ENCODE assay signal across 22 cellular contexts in the genomic region with DNA sequence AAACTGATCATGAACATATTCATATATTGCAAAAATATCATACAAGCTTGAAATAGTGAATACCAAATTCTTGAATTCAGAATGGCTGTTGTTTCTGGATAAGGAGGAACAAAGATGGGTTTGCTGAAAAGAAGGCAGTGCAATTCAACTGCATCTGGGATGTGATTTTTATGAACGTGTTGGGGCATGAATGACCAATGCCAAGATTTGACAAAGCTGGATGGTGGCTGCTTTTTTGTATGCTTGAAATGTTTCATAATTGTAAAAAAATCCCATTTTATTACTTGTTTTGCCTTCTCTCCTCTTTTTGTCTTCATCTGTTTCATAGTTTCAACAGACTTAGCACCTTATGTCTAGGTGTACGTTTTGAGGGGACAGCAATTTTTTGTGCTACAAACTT. TPM values are rescaled to one million over a fixed set of nuclear protein-coding genes. Genes with fewer than 3 reads are reported as not detected.
DNase-seq lines count a peak whose midpoint lies in the region; ATAC-seq and TF ChIP-seq lines count a peak whose summit lies in the region.
"Had no signal": no experiment of that assay in that cellular context is flagged by ENCODE, and none has a peak within 500 bp of the region (broad histone marks: within the 10 kb centered on the region; RNA-seq: fewer than 3 reads in every experiment).

No MANE protein-coding gene starts in this region.

- intact Hi-C loops in mucosa of descending colon (cut with DNase I, micrococcal nuclease), result no loop called here

- no peak for TF ChIP-seq CTCF in GM23338 (conservative IDR thresholded peaks at IDR 0.05; ENCODE audit: low read depth in 2 of 2)
- TF ChIP-seq CTCF in RWPE1 (conservative IDR thresholded peaks at IDR 0.05; ENCODE audit: low read depth), result no peak
- TF ChIP-seq CTCF in epithelial cell of esophagus (IDR thresholded peaks at IDR 0.05; ENCODE audit: insufficient read depth, low read depth, low read length, missing control alignments), result no peak
- no peak for TF ChIP-seq CTCF in liver (IDR thresholded peaks at IDR 0.05; ENCODE audit: low read depth, low read length, missing input control)
- no peak for TF ChIP-seq CTCF in mucosa of descending colon (IDR thresholded peaks at IDR 0.05)

- no peak overlapping the region for H3K27ac Mint-ChIP-seq in GM23338
- no peak overlapping the region for H3K27ac Mint-ChIP-seq in activated T-cell treated with anti-CD3 and anti-CD28 coated beads, Interleukin-2, amount 50 U/mL, for 24 hours
- H3K27ac Mint-ChIP-seq: T-cell had no signal

- ATAC-seq in GM23338 (no peak), mucosa of descending colon (no peak), GM21619 (IDR thresholded peaks at IDR 0.05; ENCODE audit: unreplicated experiment) (no peak)
- ATAC-seq: T-cell had no signal

- no peak overlapping the region for H3K4me2 ChIP-seq in GM23338

- no peak overlapping the region for H3K9ac ChIP-seq in liver (ENCODE audit: low read depth in 1 of 2, low read length in 2 of 2)

- no peaks in the 10 kb centered on the region for H3K36me3 Mint-ChIP-seq in GM23338 (ENCODE audit: low read depth)
- no peaks in the 10 kb centered on the region for H3K36me3 Mint-ChIP-seq in activated T-cell treated with anti-CD3 and anti-CD28 coated beads, Interleukin-2, amount 50 U/mL, for 24 hours (ENCODE audit: low read depth)
- H3K36me3 Mint-ChIP-seq: T-cell had no signal

- no peaks in the 10 kb centered on the region for H4K20me1 ChIP-seq in GM23338 (replicated peaks; ENCODE audit: insufficient read depth)

- H3K27me3 ChIP-seq in GM23338 (ENCODE audit: insufficient read depth), result no peaks in the 10 kb centered on the region
- H3K27me3 ChIP-seq in liver (ENCODE audit: control insufficient read depth in 4 of 4, insufficient read depth in 4 of 4, low read length in 3 of 4), result no peaks in the 10 kb centered on the region
- H3K27me3 ChIP-seq: SJSA1 had no signal

- H3K27ac ChIP-seq in GM23338 (ENCODE audit: low read depth) (no peak overlapping the region), RWPE1 (peak overlapping the region; percentile 62; the same call in 1 of the 2 replicates), liver (ENCODE audit: low read depth in 1 of 2, low read length in 2 of 2) (peak overlapping the region; percentile 79 to 86)
- H3K27ac ChIP-seq: SJSA1 had no signal

- no peaks in the 10 kb centered on the region for H3K9me3 ChIP-seq in liver (ENCODE audit: control insufficient read depth in 4 of 4, low read length in 3 of 4)
- no peaks in the 10 kb centered on the region for H3K9me3 ChIP-seq in mucosa of descending colon
- H3K9me3 ChIP-seq: HAP-1, SJSA1 had no signal

- no peaks in the 10 kb centered on the region for H3F3A ChIP-seq in GM23338 (replicated peaks; ENCODE audit: low read depth)

- H3K79me2 ChIP-seq in GM23338 (replicated peaks; ENCODE audit: insufficient read depth), result no peaks in the 10 kb centered on the region

- H3K4me1 ChIP-seq in GM23338 (ENCODE audit: insufficient read depth) (no peaks in the 10 kb centered on the region), liver (ENCODE audit: control insufficient read depth in 4 of 4, insufficient read depth in 4 of 4, low read length in 3 of 4) (peaks cover 10 to 55% (median 47%) of the 10 kb centered on the region in 4 donors), mucosa of descending colon (ENCODE audit: low read depth) (peaks cover 16% of the 10 kb centered on the region)
- H3K4me1 ChIP-seq: HAP-1 had no signal

- TF ChIP-seq RAD21 in liver (IDR thresholded peaks at IDR 0.05), result no peak

- H3K9me2 ChIP-seq in GM23338 (ENCODE audit: insufficient read depth), result no peaks in the 10 kb centered on the region

- CTCF ChIA-PET in RWPE1 (lab: Yijun Ruan, JAX), result no interaction called here

- H3K27me3 Mint-ChIP-seq in GM23338 (ENCODE audit: insufficient read depth, low read depth, poor library complexity), result peaks cover 3% of the 10 kb centered on the region
- H3K27me3 Mint-ChIP-seq in activated T-cell treated with anti-CD3 and anti-CD28 coated beads, Interleukin-2, amount 50 U/mL, for 24 hours, result no peaks in the 10 kb centered on the region

- POLR2A ChIA-PET in RWPE1 (lab: Yijun Ruan, JAX; ENCODE audit: low non-redundant PET), result no interaction called here

- DNase-seq in GM23338 (ENCODE audit: low spot score), result no peak
- DNase-seq in RWPE1 (ENCODE audit: low spot score), result no peak
- DNase-seq in epithelial cell of esophagus (ENCODE audit: low read depth), result peak; percentile 66
- DNase-seq in mucosa of descending colon, result no peak
- DNase-seq in activated T-cell treated with anti-CD3 and anti-CD28 coated beads, Interleukin-2, amount 50 U/mL, for 24 hours, result no peak
- DNase-seq: ACHN, GOT3, Karpas-422, NCI-H1092, NCI-H1417 treated with DMSO at 0.1 percent for 48 hours, NCI-H1694 treated with DMSO at 0.1 percent for 48 hours, NCI-H2081, NCI-H345, NCI-H524 treated with DMSO at 0.1 percent for 48 hours, NCI-H774, Right ventricle myocardium superior, T-cell had no signal

- H3K4me3 ChIP-seq in GM23338, result no peak overlapping the region
- H3K4me3 ChIP-seq in epithelial cell of esophagus (ENCODE audit: low read length), result no peak overlapping the region
- no peak overlapping the region for H3K4me3 ChIP-seq in liver (ENCODE audit: low read depth in 1 of 3, low read length in 3 of 3)
- H3K4me3 ChIP-seq in mucosa of descending colon, result no peak overlapping the region
- H3K4me3 ChIP-seq: HAP-1, SJSA1 had no signal

- H3K4me1 Mint-ChIP-seq in GM23338, result peaks cover 5% of the 10 kb centered on the region; the same call in 2 of the 3 replicates
- H3K4me1 Mint-ChIP-seq in activated T-cell treated with anti-CD3 and anti-CD28 coated beads, Interleukin-2, amount 50 U/mL, for 24 hours (ENCODE audit: low read depth), result peaks cover 5% of the 10 kb centered on the region
- H3K4me1 Mint-ChIP-seq: T-cell had no signal

- 37% methylated on average over 2 of the region's 2 CpGs for WGBS in liver

- no peak overlapping the region for H3K4me3 Mint-ChIP-seq in GM23338
- no peak overlapping the region for H3K4me3 Mint-ChIP-seq in activated T-cell treated with anti-CD3 and anti-CD28 coated beads, Interleukin-2, amount 50 U/mL, for 24 hours
- H3K4me3 Mint-ChIP-seq: T-cell had no signal

- no peaks in the 10 kb centered on the region; the same call in 2 of the 3 replicates for H3K9me3 Mint-ChIP-seq in GM23338
- no peaks in the 10 kb centered on the region for H3K9me3 Mint-ChIP-seq in activated T-cell treated with anti-CD3 and anti-CD28 coated beads, Interleukin-2, amount 50 U/mL, for 24 hours

- no peaks in the 10 kb centered on the region for H3K36me3 ChIP-seq in GM23338 (ENCODE audit: insufficient read depth)
- no peaks in the 10 kb centered on the region for H3K36me3 ChIP-seq in liver (ENCODE audit: control insufficient read depth in 4 of 4, insufficient read depth in 3 of 4, low read depth in 1 of 4, low read length in 3 of 4)
- H3K36me3 ChIP-seq in mucosa of descending colon (ENCODE audit: low read depth), result no peaks in the 10 kb centered on the region
- H3K36me3 ChIP-seq: HAP-1, SJSA1 had no signal

- H2AFZ ChIP-seq in GM23338, result 0 out of 2 replicates have a peak overlapping the region, but pooled peaks have one; percentile 23

TF ChIP-seq in GM23338, 12 proteins besides CTCF, POLR2A, EP300 and RAD21:
- TF ChIP-seq ZNF331 (CRISPR knock-in tag; IDR thresholded peaks at IDR 0.05; ENCODE audit: low read depth), result no peak

TF ChIP-seq in liver, 16 proteins besides CTCF, POLR2A, EP300 and RAD21 (continues in another document):
- TF ChIP-seq, protein P1, sequence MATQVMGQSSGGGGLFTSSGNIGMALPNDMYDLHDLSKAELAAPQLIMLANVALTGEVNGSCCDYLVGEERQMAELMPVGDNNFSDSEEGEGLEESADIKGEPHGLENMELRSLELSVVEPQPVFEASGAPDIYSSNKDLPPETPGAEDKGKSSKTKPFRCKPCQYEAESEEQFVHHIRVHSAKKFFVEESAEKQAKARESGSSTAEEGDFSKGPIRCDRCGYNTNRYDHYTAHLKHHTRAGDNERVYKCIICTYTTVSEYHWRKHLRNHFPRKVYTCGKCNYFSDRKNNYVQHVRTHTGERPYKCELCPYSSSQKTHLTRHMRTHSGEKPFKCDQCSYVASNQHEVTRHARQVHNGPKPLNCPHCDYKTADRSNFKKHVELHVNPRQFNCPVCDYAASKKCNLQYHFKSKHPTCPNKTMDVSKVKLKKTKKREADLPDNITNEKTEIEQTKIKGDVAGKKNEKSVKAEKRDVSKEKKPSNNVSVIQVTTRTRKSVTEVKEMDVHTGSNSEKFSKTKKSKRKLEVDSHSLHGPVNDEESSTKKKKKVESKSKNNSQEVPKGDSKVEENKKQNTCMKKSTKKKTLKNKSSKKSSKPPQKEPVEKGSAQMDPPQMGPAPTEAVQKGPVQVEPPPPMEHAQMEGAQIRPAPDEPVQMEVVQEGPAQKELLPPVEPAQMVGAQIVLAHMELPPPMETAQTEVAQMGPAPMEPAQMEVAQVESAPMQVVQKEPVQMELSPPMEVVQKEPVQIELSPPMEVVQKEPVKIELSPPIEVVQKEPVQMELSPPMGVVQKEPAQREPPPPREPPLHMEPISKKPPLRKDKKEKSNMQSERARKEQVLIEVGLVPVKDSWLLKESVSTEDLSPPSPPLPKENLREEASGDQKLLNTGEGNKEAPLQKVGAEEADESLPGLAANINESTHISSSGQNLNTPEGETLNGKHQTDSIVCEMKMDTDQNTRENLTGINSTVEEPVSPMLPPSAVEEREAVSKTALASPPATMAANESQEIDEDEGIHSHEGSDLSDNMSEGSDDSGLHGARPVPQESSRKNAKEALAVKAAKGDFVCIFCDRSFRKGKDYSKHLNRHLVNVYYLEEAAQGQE (IDR thresholded peaks at IDR 0.05), result no peak
- TF ChIP-seq HNF4G (IDR thresholded peaks at IDR 0.05), result no peak
- TF ChIP-seq JUND (IDR thresholded peaks at IDR 0.05), result no peak
- TF ChIP-seq EGR1 (IDR thresholded peaks at IDR 0.05; ENCODE audit: low read depth in 2 of 2), result no peak
- TF ChIP-seq, protein P2, sequence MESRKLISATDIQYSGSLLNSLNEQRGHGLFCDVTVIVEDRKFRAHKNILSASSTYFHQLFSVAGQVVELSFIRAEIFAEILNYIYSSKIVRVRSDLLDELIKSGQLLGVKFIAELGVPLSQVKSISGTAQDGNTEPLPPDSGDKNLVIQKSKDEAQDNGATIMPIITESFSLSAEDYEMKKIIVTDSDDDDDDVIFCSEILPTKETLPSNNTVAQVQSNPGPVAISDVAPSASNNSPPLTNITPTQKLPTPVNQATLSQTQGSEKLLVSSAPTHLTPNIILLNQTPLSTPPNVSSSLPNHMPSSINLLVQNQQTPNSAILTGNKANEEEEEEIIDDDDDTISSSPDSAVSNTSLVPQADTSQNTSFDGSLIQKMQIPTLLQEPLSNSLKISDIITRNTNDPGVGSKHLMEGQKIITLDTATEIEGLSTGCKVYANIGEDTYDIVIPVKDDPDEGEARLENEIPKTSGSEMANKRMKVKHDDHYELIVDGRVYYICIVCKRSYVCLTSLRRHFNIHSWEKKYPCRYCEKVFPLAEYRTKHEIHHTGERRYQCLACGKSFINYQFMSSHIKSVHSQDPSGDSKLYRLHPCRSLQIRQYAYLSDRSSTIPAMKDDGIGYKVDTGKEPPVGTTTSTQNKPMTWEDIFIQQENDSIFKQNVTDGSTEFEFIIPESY (IDR thresholded peaks at IDR 0.05), result no peak
- no peak for TF ChIP-seq SP1 (IDR thresholded peaks at IDR 0.05)

RNA-seq across cellular contexts. Expression of a gene that starts 36.8 kb away (rescaled TPM):
- 0.17 TPM in 1 of 2 replicates, not detected in the other for total RNA-seq in GM23338 (2014; rRNA removed; shearing (Covaris generic))
- polyA plus RNA-seq in GM23338 (2016; fragmentation: Nextera tagmentation; extraction: Ambion mirVana) (0.17 and 0.19 TPM in 2 replicates), liver (under 1 TPM; 0.02 to 0.06 TPM)
- total RNA-seq in liver (under 1 TPM; under 0.01 to 0.93 TPM), mucosa of descending colon (100 to 1,000 TPM in 2 of 3 donors, 10 to 100 TPM in 1; 39.4 to 191 (median 101) TPM)
- total RNA-seq: Right ventricle myocardium superior had no signal
- polyA plus RNA-seq: BJ had no signal

Comparison
In these comparisons a context has a peak if more than half of its experiments do, and no peak if none do; other contexts are left out.
1. RNA of a gene that starts 36.8 kb away (total RNA-seq): 39.4 to 191 TPM in mucosa of descending colon; under 0.01 to 0.93 TPM in liver and 0.17 TPM in GM23338; every median in the first group is over 10 times any median in the second.